ENCODE assay signal across 7 cellular contexts in the genomic region with DNA sequence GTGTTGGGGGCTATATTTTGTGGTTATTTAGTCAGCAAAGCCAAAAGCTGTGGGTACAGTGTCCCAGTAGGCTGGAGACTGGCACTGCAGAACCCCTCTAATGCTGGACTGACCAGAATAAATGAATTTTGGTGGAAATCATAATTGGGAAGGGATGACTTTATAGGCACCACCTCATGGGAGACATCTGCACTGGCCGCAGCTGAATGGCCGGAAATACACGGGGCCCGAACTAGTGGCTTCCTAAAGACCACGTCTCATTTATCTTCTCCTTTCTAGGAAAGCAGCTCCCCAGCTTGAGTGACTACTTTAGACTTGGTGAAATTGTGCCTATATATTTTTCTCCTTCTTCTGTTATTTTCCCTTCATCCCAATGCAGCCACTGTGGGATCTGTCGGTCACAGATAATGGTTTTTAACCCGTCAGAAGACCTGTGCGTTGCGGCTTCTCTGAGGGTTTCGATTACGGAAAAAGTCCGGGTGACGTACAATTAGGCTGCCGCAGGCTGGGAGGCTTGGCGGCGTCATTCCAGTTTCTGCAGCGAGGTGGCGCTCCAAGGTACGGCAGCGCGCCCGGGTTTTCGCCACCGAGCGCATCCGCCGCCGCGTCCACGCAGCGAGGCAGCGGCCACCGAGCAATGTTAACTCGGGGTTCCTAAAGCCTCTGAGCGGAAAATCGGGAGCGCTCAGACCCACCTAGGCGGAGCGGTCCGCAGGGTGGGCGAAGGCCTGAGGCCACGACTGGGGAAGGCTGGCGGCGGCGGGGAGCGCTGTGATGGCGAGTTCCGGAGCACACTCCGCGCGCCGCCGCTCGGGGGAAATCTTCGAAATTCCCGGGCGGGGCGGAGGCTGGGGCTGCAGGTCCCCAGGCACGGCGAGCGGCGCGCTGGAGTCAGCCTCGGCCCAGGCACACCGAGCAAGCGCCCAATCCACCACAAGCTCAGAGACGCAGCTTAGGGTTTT. TPM values are rescaled to one million over a fixed set of nuclear protein-coding genes. Genes with fewer than 3 reads are reported as not detected.
A peak's percentile ranks its signal among the peaks of the same experiment; 100 is the strongest.
DNase-seq lines count a peak whose midpoint lies in the region; ATAC-seq, FAIRE-seq and TF ChIP-seq lines count a peak whose summit lies in the region.

No MANE protein-coding gene starts in this region.

- POLR2A ChIA-PET in MCF 10A (lab: Yijun Ruan, JAX), result interaction anchor here (0.7 to 3.4 kb wide), 9 partner anchors 16 to 1679 kb away, joined by 3 to 12 read pairs (median 4); a partner anchor contains a TSS

- CTCF ChIA-PET in MCF 10A (lab: Yijun Ruan, JAX), result interaction anchor here (0.7 to 3.8 kb wide), 27 partner anchors 14 to 1684 kb away, joined by 3 to 28 read pairs (median 3); no protein-coding TSS in a partner anchor

- TF ChIP-seq CTCF in MCF 10A (IDR thresholded peaks at IDR 0.05; ENCODE audit: unreplicated experiment), result peak; percentile 95

- BruUV-seq in MCF 10A (replicated peaks; lab: Mats Ljungman, UMichigan), result no TSS peak

- peak; percentile 71 for ATAC-seq in HG02642 (IDR thresholded peaks at IDR 0.05; ENCODE audit: poor library complexity, unreplicated experiment)

- peak; percentile 25 for DNase-seq in GM18507 (ENCODE audit: extremely low spot score, insufficient read length, low read depth)
- DNase-seq in NCI-H128 (lab: John Stamatoyannopoulos, UW; ENCODE audit: unreplicated experiment), result peak; percentile 9
- peak; percentile 82 for DNase-seq in UCSD-AML1 (lab: John Stamatoyannopoulos, UW; ENCODE audit: unreplicated experiment)
- DNase-seq in MCF 10A (ENCODE audit: unreplicated experiment), result peak; percentile 75
- DNase-seq in inferior parietal cortex (ENCODE audit: extremely low spot score), result peak; percentile 76
- peak; percentile 8 to 60 for DNase-seq in stimulated activated CD4-positive, alpha-beta T cell treated with anti-CD3 and anti-CD28 coated beads, Interleukin-15, amount 100 ng/mL, for 1 hour (ENCODE audit: low read depth in 1 of 2, low spot score in 1 of 2)

- peak; percentile 53 for FAIRE-seq in GM18507 (lab: Jason Lieb, UNC)

- H3K36me3 Mint-ChIP-seq in MCF 10A (ENCODE audit: insufficient read depth, unreplicated experiment), result no peaks in the 10 kb centered on the region

- intact Hi-C loops in MCF 10A (cut with micrococcal nuclease), result loop anchor here (1.0 to 2.0 kb wide), 6 partner anchors 29 to 878 kb away; no protein-coding TSS in a partner anchor

- no peaks in the 10 kb centered on the region for H3K9me3 Mint-ChIP-seq in MCF 10A (ENCODE audit: unreplicated experiment)

- H3K27ac Mint-ChIP-seq in MCF 10A (ENCODE audit: low read depth, unreplicated experiment), result no peak overlapping the region

- peaks cover 5% of the 10 kb centered on the region for H3K4me1 Mint-ChIP-seq in MCF 10A (ENCODE audit: insufficient read depth, unreplicated experiment)

- no peaks in the 10 kb centered on the region for H3K27me3 Mint-ChIP-seq in MCF 10A (ENCODE audit: insufficient read depth, unreplicated experiment)

- H3K4me3 Mint-ChIP-seq in MCF 10A (ENCODE audit: unreplicated experiment), result peak overlapping the region; percentile 73

RNA-seq across cellular contexts. Expression of a gene that starts 26.3 kb away (rescaled TPM):
- total RNA-seq in MCF 10A (2022), result 9.6 and 10.9 TPM in 2 replicates

Comparison
In these comparisons a context has a peak if more than half of its experiments do, and no peak if none do; other contexts are left out.
1. Peak in every context shown above with its lines: DNase-seq and ATAC-seq.
2. DNase-seq: peak in every context shown above with its lines; median percentile 82 in UCSD-AML1; 76 in inferior parietal cortex; 75 in MCF 10A; 34 in stimulated activated CD4-positive, alpha-beta T cell treated with anti-CD3 and anti-CD28 coated beads, Interleukin-15, amount 100 ng/mL, for 1 hour; 25 in GM18507; 9 in NCI-H128.